In genomic region chr1:93419344-93419743, GRCh38 we compare ENCODE assay signal across 1 cellular context.
TF ChIP-seq lines count a peak whose summit lies in the region.

No MANE protein-coding gene starts in this region.

TF ChIP-seq in HepG2, 621 proteins besides CTCF, POLR2A, EP300 and RAD21 (continued from another document):
- TF ChIP-seq NR2C2 (CRISPR knock-in tag; IDR thresholded peaks at IDR 0.05; ENCODE audit: borderline replicate concordance) (no peak), USF2 (IDR thresholded peaks at IDR 0.05; ENCODE audit: low read depth, low read length) (peak; percentile 54; the same call in 1 of the 2 replicates), USF2 (CRISPR knock-in tag; IDR thresholded peaks at IDR 0.05; ENCODE audit: borderline replicate concordance) (peak; percentile 40; the same call in 1 of the 2 replicates), SOX13 (IDR thresholded peaks at IDR 0.05) (no peak), SOX13 (CRISPR knock-in tag; conservative IDR thresholded peaks at IDR 0.05 in 1 of 2, IDR thresholded peaks at IDR 0.05 in 1 of 2) (peak in 1 of 2 experiments; percentile 47; a peak in 1 of 4 replicates), ZNF572 (CRISPR knock-in tag; IDR thresholded peaks at IDR 0.05) (no peak), MTF1 (CRISPR knock-in tag; IDR thresholded peaks at IDR 0.05) (no peak), ZNF513 (CRISPR knock-in tag; conservative IDR thresholded peaks at IDR 0.05) (no peak)
